1 cellular context compared by ENCODE assay signal in genomic region chr20:63894358-63895201, GRCh38.
TF ChIP-seq lines count a peak whose summit lies in the region.

Gene DNAJC5 (plus strand): TSS chr20:63895126. CDS start chr20:63928346, 33,220 bp downstream.

TF ChIP-seq in SK-N-SH, 30 proteins besides CTCF, POLR2A, EP300 and RAD21 (continued from another document):
- TF ChIP-seq USF2 (IDR thresholded peaks at IDR 0.05; ENCODE audit: borderline replicate concordance, low read depth, low read length) (no peak), IRF3 (IDR thresholded peaks at IDR 0.05; ENCODE audit: low read depth, low read length) (no peak), CHD2 (IDR thresholded peaks at IDR 0.05; ENCODE audit: low read length, partially characterized antibody) (no peak), ELF1 (IDR thresholded peaks at IDR 0.05) (no peak), RCOR1 (IDR thresholded peaks at IDR 0.05; ENCODE audit: low read length) (no peak), RXRA (IDR thresholded peaks at IDR 0.05; ENCODE audit: borderline replicate concordance, low read depth) (no peak), YY1 (IDR thresholded peaks at IDR 0.05; ENCODE audit: low read depth) (no peak), NFIC (IDR thresholded peaks at IDR 0.05; ENCODE audit: borderline replicate concordance) (no peak), TAF1 (IDR thresholded peaks at IDR 0.05; ENCODE audit: borderline replicate concordance, low read depth, low read length) (0 out of 2 replicates have a peak, but pooled peaks have one; percentile 23), FOXJ3 (CRISPR knock-in tag; IDR thresholded peaks at IDR 0.05) (no peak)
